In the genomic region with DNA sequence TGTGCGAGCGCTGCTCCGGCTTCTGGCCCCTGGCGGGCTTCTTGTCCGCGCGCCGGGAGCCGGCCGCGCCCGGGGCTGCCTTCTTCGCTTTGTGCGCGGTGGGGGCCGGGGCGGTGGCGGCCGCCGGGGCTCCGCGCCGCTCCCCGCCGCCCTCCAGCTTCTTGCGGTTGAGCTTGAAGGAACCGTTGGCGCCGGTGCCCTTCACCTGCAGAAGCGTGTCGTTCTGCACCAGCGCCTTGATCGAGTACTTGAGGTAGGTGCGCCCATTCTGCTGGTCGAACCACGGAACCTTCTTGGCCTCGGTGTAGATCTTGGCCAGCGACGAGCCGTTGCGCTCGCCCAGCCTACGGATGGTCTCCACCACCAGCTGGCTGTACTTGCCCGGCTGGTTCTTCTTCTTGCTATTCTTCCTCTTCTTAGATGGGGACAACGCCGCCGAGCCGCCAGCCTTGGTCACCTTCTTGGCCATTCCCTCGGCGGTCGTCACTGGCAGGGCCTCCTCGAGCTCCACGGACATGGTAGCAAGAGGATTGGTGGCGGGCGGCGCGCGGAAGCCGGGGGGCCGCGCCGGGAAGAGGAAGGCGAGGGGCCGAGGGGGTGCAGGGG, we compare ENCODE assay signal across 7 cellular contexts. TPM values are rescaled to one million over a fixed set of nuclear protein-coding genes. Genes with fewer than 3 reads are reported as not detected.
A peak's percentile ranks its signal among the peaks of the same experiment; 100 is the strongest.
DNase-seq lines count a peak whose midpoint lies in the region; ATAC-seq and TF ChIP-seq lines count a peak whose summit lies in the region.

No MANE protein-coding gene starts in this region.

- DNase-seq in LNCaP clone FGC (ENCODE audit: low read depth) (peak; percentile 30), foreskin fibroblast (peak; percentile 17 to 55), kidney glomerular epithelial cell (lab: John Stamatoyannopoulos, UW) (no peak)
- peak; percentile 31 for DNase-seq in activated T-helper 1 cell treated with anti-CD3 and anti-CD28 coated beads, Interleukin-12 subunit alpha, Interleukin-12 subunit beta, Interleukin-2, Interleukin-4 antibody, amounts not matched to agents 30 ng/mL and 10 ng/mL and 1 ng/mL, durations not matched to agents 14 hours and 24 hours and 36 hours (ENCODE audit: low spot score)

- H3K36me3 ChIP-seq in neutrophil = no peaks in the 10 kb centered on the region

- no peaks in the 10 kb centered on the region for H3K27me3 Mint-ChIP-seq in activated T-helper 1 cell treated with anti-CD3 and anti-CD28 coated beads, Interleukin-12 subunit alpha, Interleukin-12 subunit beta, Interleukin-2, Interleukin-4 antibody, amounts not matched to agents 30 ng/mL and 10 ng/mL and 1 ng/mL, durations not matched to agents 14 hours and 24 hours and 36 hours (ENCODE audit: insufficient read depth)

- TF ChIP-seq CTCF in GM12875 (IDR thresholded peaks at IDR 0.05; ENCODE audit: borderline replicate concordance, insufficient read depth, low read depth, low read length) = no peak
- no peak for TF ChIP-seq CTCF in LNCaP clone FGC (IDR thresholded peaks at IDR 0.05; ENCODE audit: control insufficient read depth, extremely low read depth, insufficient read depth)
- TF ChIP-seq CTCF in foreskin fibroblast (IDR thresholded peaks at IDR 0.05; ENCODE audit: low read depth, low read length) = no peak
- no peak for TF ChIP-seq CTCF in neutrophil (IDR thresholded peaks at IDR 0.05)

- peak overlapping the region; percentile 88 for H3K4me3 ChIP-seq in GM12875 (ENCODE audit: low read depth, low read length)
- peak overlapping the region; percentile 88 for H3K4me3 ChIP-seq in LNCaP clone FGC (ENCODE audit: low read depth, low read length)
- H3K4me3 ChIP-seq in foreskin fibroblast (ENCODE audit: low read depth in 1 of 2, low read length in 2 of 2) = peak overlapping the region; percentile 65 to 92
- H3K4me3 ChIP-seq in neutrophil (ENCODE audit: low read depth in 1 of 2, low read length in 1 of 2) = peak overlapping the region; percentile 75 to 86

- no peak for ATAC-seq in GM21423 (IDR thresholded peaks at IDR 0.05; ENCODE audit: unreplicated experiment)

- H3K27me3 ChIP-seq in neutrophil = no peaks in the 10 kb centered on the region

- H3K27ac ChIP-seq in neutrophil = peak overlapping the region; percentile 73

- intact Hi-C loops in activated T-helper 1 cell treated with anti-CD3 and anti-CD28 coated beads, Interleukin-12 subunit alpha, Interleukin-12 subunit beta, Interleukin-2, Interleukin-4 antibody, amounts not matched to agents 30 ng/mL and 10 ng/mL and 1 ng/mL, durations not matched to agents 14 hours and 24 hours and 36 hours (cut with micrococcal nuclease) = loop anchor here (2.0 to 10.0 kb wide), 4 partner anchors 133 to 577 kb away; partner anchors contain the start of genes CNBP, RAB43 and TMCC1

- peak overlapping the region; percentile 96 for H3K27ac Mint-ChIP-seq in activated T-helper 1 cell treated with anti-CD3 and anti-CD28 coated beads, Interleukin-12 subunit alpha, Interleukin-12 subunit beta, Interleukin-2, Interleukin-4 antibody, amounts not matched to agents 30 ng/mL and 10 ng/mL and 1 ng/mL, durations not matched to agents 14 hours and 24 hours and 36 hours

- H3K4me1 Mint-ChIP-seq in activated T-helper 1 cell treated with anti-CD3 and anti-CD28 coated beads, Interleukin-12 subunit alpha, Interleukin-12 subunit beta, Interleukin-2, Interleukin-4 antibody, amounts not matched to agents 30 ng/mL and 10 ng/mL and 1 ng/mL, durations not matched to agents 14 hours and 24 hours and 36 hours (ENCODE audit: low read depth) = peaks cover 38% of the 10 kb centered on the region

- peaks cover 27 to 30% of the 10 kb centered on the region in 2 experiments for H3K4me1 ChIP-seq in neutrophil (ENCODE audit: control insufficient read depth in 1 of 2, insufficient read depth in 1 of 2, low read depth in 1 of 2, low read length in 1 of 2)

- H3K9me3 ChIP-seq in neutrophil = no peaks in the 10 kb centered on the region

- peak overlapping the region; percentile 95 for H3K4me3 Mint-ChIP-seq in activated T-helper 1 cell treated with anti-CD3 and anti-CD28 coated beads, Interleukin-12 subunit alpha, Interleukin-12 subunit beta, Interleukin-2, Interleukin-4 antibody, amounts not matched to agents 30 ng/mL and 10 ng/mL and 1 ng/mL, durations not matched to agents 14 hours and 24 hours and 36 hours

- H3K9me3 Mint-ChIP-seq in activated T-helper 1 cell treated with anti-CD3 and anti-CD28 coated beads, Interleukin-12 subunit alpha, Interleukin-12 subunit beta, Interleukin-2, Interleukin-4 antibody, amounts not matched to agents 30 ng/mL and 10 ng/mL and 1 ng/mL, durations not matched to agents 14 hours and 24 hours and 36 hours = no peaks in the 10 kb centered on the region

- H3K36me3 Mint-ChIP-seq in activated T-helper 1 cell treated with anti-CD3 and anti-CD28 coated beads, Interleukin-12 subunit alpha, Interleukin-12 subunit beta, Interleukin-2, Interleukin-4 antibody, amounts not matched to agents 30 ng/mL and 10 ng/mL and 1 ng/mL, durations not matched to agents 14 hours and 24 hours and 36 hours (ENCODE audit: low read depth) = peaks cover 5% of the 10 kb centered on the region

RNA-seq across cellular contexts. Expression of gene HMCES, which starts 36.8 kb away (rescaled TPM):
- total RNA-seq in activated T-helper 1 cell treated with anti-CD3 and anti-CD28 coated beads, Interleukin-12 subunit alpha, Interleukin-12 subunit beta, Interleukin-2, Interleukin-4 antibody, amounts not matched to agents 30 ng/mL and 10 ng/mL and 1 ng/mL, durations not matched to agents 14 hours and 24 hours and 36 hours = 59.4 and 61.6 TPM in 2 replicates
